Comparison of ENCODE assay signal across 10 cellular contexts in genomic region chr5:103271570-103272289, GRCh38. TPM values are rescaled to one million over a fixed set of nuclear protein-coding genes. Genes with fewer than 3 reads are reported as not detected.
DNase-seq lines count a peak whose midpoint lies in the region; ATAC-seq and TF ChIP-seq lines count a peak whose summit lies in the region.
"Had no signal": no experiment of that assay in that cellular context is flagged by ENCODE, and none has a peak within 500 bp of the region (broad histone marks: within the 10 kb centered on the region; RNA-seq: fewer than 3 reads in every experiment).

No MANE protein-coding gene starts in this region.

- peaks cover 19% of the 10 kb centered on the region for H3K4me1 ChIP-seq in body of pancreas

- peak overlapping the region in 3 of 4 donors; percentile 55 to 71 (median 62) for H3K27ac ChIP-seq in body of pancreas
- H3K27ac ChIP-seq: sigmoid colon had no signal

- no peaks in the 10 kb centered on the region for H3K9me3 ChIP-seq in body of pancreas
- H3K9me3 ChIP-seq: sigmoid colon had no signal

- H3K9me3 Mint-ChIP-seq in natural killer cell treated with Interleukin-12 subunit alpha and Interleukin-12 subunit beta and Interleukin-15 and Interleukin-18, amount 100 ng/mL, for 72 hours, result no peaks in the 10 kb centered on the region

- no peaks in the 10 kb centered on the region for H3K36me3 Mint-ChIP-seq in natural killer cell treated with Interleukin-12 subunit alpha and Interleukin-12 subunit beta and Interleukin-15 and Interleukin-18, amount 100 ng/mL, for 72 hours

- H3K4me3 ChIP-seq in body of pancreas, result no peak overlapping the region
- H3K4me3 ChIP-seq: sigmoid colon had no signal

- peaks cover 0 to 3% of the 10 kb centered on the region in 2 donors for H3K36me3 ChIP-seq in body of pancreas (replicated peaks in 1 of 2; ENCODE audit: insufficient read depth in 1 of 2, low read depth in 2 of 2)

- H3K27me3 ChIP-seq in body of pancreas, result no peaks in the 10 kb centered on the region
- H3K27me3 ChIP-seq: sigmoid colon had no signal

- peaks cover 8 to 22% of the 10 kb centered on the region in 2 donors for H3K4me1 Mint-ChIP-seq in natural killer cell treated with Interleukin-12 subunit alpha and Interleukin-12 subunit beta and Interleukin-15 and Interleukin-18, amount 100 ng/mL, for 72 hours (ENCODE audit: low read depth in 2 of 2)

- H3K27ac Mint-ChIP-seq in natural killer cell treated with Interleukin-12 subunit alpha and Interleukin-12 subunit beta and Interleukin-15 and Interleukin-18, amount 100 ng/mL, for 72 hours, result peak overlapping the region; percentile 47 to 63

- H3K27me3 Mint-ChIP-seq in natural killer cell treated with Interleukin-12 subunit alpha and Interleukin-12 subunit beta and Interleukin-15 and Interleukin-18, amount 100 ng/mL, for 72 hours, result no peaks in the 10 kb centered on the region

- DNase-seq in NCI-H1436 (lab: John Stamatoyannopoulos, UW), result peak; percentile 5
- DNase-seq in NCI-H1436 treated with DMSO at 0.1 percent for 48 hours (lab: John Stamatoyannopoulos, UW), result no peak
- peak; percentile 66 to 87 (median 80) for DNase-seq in body of pancreas
- no peak for DNase-seq in natural killer cell treated with Interleukin-12 subunit alpha and Interleukin-12 subunit beta and Interleukin-15 and Interleukin-18, amount 100 ng/mL, for 72 hours (ENCODE audit: low spot score)
- DNase-seq in AG20443 (ENCODE audit: low spot score), result no peak
- DNase-seq: foreskin fibroblast, sigmoid colon had no signal

- H3K4me3 Mint-ChIP-seq in natural killer cell treated with Interleukin-12 subunit alpha and Interleukin-12 subunit beta and Interleukin-15 and Interleukin-18, amount 100 ng/mL, for 72 hours, result peak overlapping the region; percentile 77

- intact Hi-C loops in body of pancreas (cut with DNase I), result no loop called here

- ATAC-seq in GM21786 (IDR thresholded peaks at IDR 0.05; ENCODE audit: unreplicated experiment) (peak; percentile 35), body of pancreas (peak; percentile 99), HG02852 (IDR thresholded peaks at IDR 0.05; ENCODE audit: unreplicated experiment) (no peak), GM18511 (IDR thresholded peaks at IDR 0.05; ENCODE audit: unreplicated experiment) (no peak)
- ATAC-seq in natural killer cell treated with Interleukin-12 subunit alpha and Interleukin-12 subunit beta and Interleukin-15 and Interleukin-18, amount 100 ng/mL, for 72 hours, result no peak

- peak in 2 of 7 experiments; percentile 1 for TF ChIP-seq CTCF in body of pancreas (IDR thresholded peaks at IDR 0.05)

- no peak for TF ChIP-seq POLR2A in body of pancreas (IDR thresholded peaks at IDR 0.05)

- WGBS in body of pancreas, 2 donors, result 18 to 26% methylated on average over 2 of the region's 2 CpGs

RNA-seq across cellular contexts. Expression of gene MACIR, which starts 13.2 kb away (rescaled TPM):
- total RNA-seq in body of pancreas, result 1 to 10 TPM; 6.2 to 6.3 TPM
- total RNA-seq in natural killer cell treated with Interleukin-12 subunit alpha and Interleukin-12 subunit beta and Interleukin-15 and Interleukin-18, amount 100 ng/mL, for 72 hours, result 1 to 10 TPM; 5.9 to 8.5 TPM

Comparison
In these comparisons a context has a peak if more than half of its experiments do, and no peak if none do; other contexts are left out.
1. DNase-seq: peak in NCI-H1436 (single experiment) and body of pancreas (4 of 4); none in NCI-H1436 treated with DMSO at 0.1 percent for 48 hours (single experiment), natural killer cell treated with Interleukin-12 subunit alpha and Interleukin-12 subunit beta and Interleukin-15 and Interleukin-18, amount 100 ng/mL, for 72 hours (single experiment) and AG20443 (single experiment).
2. ATAC-seq: peak in GM21786 (single experiment) and body of pancreas (single experiment); none in natural killer cell treated with Interleukin-12 subunit alpha and Interleukin-12 subunit beta and Interleukin-15 and Interleukin-18, amount 100 ng/mL, for 72 hours (0 of 2), HG02852 (single experiment) and GM18511 (single experiment).